In the genomic region with DNA sequence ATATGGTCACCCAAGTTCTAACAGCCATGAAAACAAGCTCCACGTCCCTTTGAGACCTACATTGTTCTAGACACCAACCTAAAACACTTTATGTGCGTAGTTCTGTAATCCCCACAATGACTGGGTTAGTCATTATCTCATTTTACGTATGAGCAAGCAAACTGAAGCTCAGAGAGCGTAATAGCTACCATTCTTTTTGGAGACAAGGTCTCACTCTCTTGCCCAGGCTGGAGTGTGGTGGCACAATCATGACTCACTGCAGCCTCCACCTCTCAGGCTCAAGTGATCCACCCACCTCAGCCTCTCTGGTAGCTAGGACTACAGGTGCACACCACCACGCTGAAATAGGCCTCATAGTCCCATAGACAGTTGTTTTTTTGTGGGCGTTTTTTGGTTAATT, we compare ENCODE assay signal across 16 cellular contexts. TPM values are rescaled to one million over a fixed set of nuclear protein-coding genes. Genes with fewer than 3 reads are reported as not detected.
DNase-seq lines count a peak whose midpoint lies in the region; ATAC-seq and TF ChIP-seq lines count a peak whose summit lies in the region.
"Had no signal": no experiment of that assay in that cellular context is flagged by ENCODE, and none has a peak within 500 bp of the region (broad histone marks: within the 10 kb centered on the region; RNA-seq: fewer than 3 reads in every experiment).

No MANE protein-coding gene starts in this region.

- no peaks in the 10 kb centered on the region for H3K27me3 Mint-ChIP-seq in activated T-cell treated with anti-CD3 and anti-CD28 coated beads, Interleukin-2, amount 50 U/mL, for 4 hours (ENCODE audit: low read depth)
- no peaks in the 10 kb centered on the region for H3K27me3 Mint-ChIP-seq in Calu3 (ENCODE audit: unreplicated experiment)
- H3K27me3 Mint-ChIP-seq: T-cell had no signal

- H3K4me1 ChIP-seq in foreskin keratinocyte: no peaks in the 10 kb centered on the region
- H3K4me1 ChIP-seq in thymus (ENCODE audit: control insufficient read depth, insufficient read depth, low read length): peaks cover 4% of the 10 kb centered on the region
- H3K4me1 ChIP-seq in right cardiac atrium (ENCODE audit: control insufficient read depth, insufficient read depth, low read length): no peaks in the 10 kb centered on the region

- no peaks in the 10 kb centered on the region for H3K9me3 Mint-ChIP-seq in activated T-cell treated with anti-CD3 and anti-CD28 coated beads, Interleukin-2, amount 50 U/mL, for 4 hours
- no peaks in the 10 kb centered on the region for H3K9me3 Mint-ChIP-seq in Calu3 (ENCODE audit: low read depth, unreplicated experiment)
- H3K9me3 Mint-ChIP-seq: nephron progenitor cell, T-cell had no signal

- peak; percentile 25 for DNase-seq in activated naive CD4-positive, alpha-beta T cell treated with Interleukin-2 at 50 U/mL for 16 hours
- DNase-seq in activated naive CD4-positive, alpha-beta T cell (lab: John Stamatoyannopoulos, UW): no peak
- DNase-seq in activated T-cell treated with anti-CD3 and anti-CD28 coated beads, Interleukin-2, amount 50 U/mL, for 4 hours: no peak
- DNase-seq in foreskin keratinocyte (peak in 1 of 2 donors; percentile 73), SKM-1 (lab: John Stamatoyannopoulos, UW; ENCODE audit: unreplicated experiment) (no peak), right cardiac atrium (no peak), Calu3 (no peak)
- DNase-seq: DMS79; effector CD8-positive, alpha-beta T cell; heart left ventricle; NCI-H2171; nephron progenitor cell; T-cell had no signal

- H3K36me3 ChIP-seq in thymus (ENCODE audit: control insufficient read depth, insufficient read depth): peaks cover 27% of the 10 kb centered on the region

- no TSS peak for BruUV-seq in Calu3 (replicated peaks; lab: Mats Ljungman, UMichigan)

- H3K9me3 ChIP-seq in thymus (ENCODE audit: control insufficient read depth) (no peaks in the 10 kb centered on the region), right cardiac atrium (ENCODE audit: control insufficient read depth, low read length) (no peaks in the 10 kb centered on the region)
- H3K9me3 ChIP-seq: heart left ventricle, vagina had no signal

- H3K36me3 Mint-ChIP-seq in activated T-cell treated with anti-CD3 and anti-CD28 coated beads, Interleukin-2, amount 50 U/mL, for 4 hours (ENCODE audit: insufficient read depth): peaks cover 10% of the 10 kb centered on the region
- peaks cover 65% of the 10 kb centered on the region for H3K36me3 Mint-ChIP-seq in Calu3 (ENCODE audit: insufficient read depth, unreplicated experiment)

- WGBS in thymus: 93% methylated on average over 6 of the region's 6 CpGs
- WGBS in right cardiac atrium: 90% methylated on average over 6 of the region's 6 CpGs

- intact Hi-C loops in right cardiac atrium (cut with DNase I): loop anchor here in 1 of 4 donors (10.0 kb wide), 1 partner anchor 442 kb away; no protein-coding TSS in a partner anchor
- intact Hi-C loops in Calu3 (cut with micrococcal nuclease; ENCODE audit: unreplicated experiment): loop anchor here (5.0 to 10.0 kb wide), 3 partner anchors 45 to 582 kb away; no protein-coding TSS in a partner anchor

- no peak overlapping the region for H3K27ac Mint-ChIP-seq in Calu3 (ENCODE audit: unreplicated experiment)
- H3K27ac Mint-ChIP-seq: nephron progenitor cell had no signal

- H3K4me3 ChIP-seq in thymus (ENCODE audit: low read length): no peak overlapping the region
- H3K4me3 ChIP-seq in right cardiac atrium (ENCODE audit: low read length): no peak overlapping the region
- H3K4me3 ChIP-seq: GM12878, vagina had no signal

- CTCF ChIA-PET in Calu3 (lab: Charles Lee): no interaction called here

- ATAC-seq in activated T-cell treated with anti-CD3 and anti-CD28 coated beads, Interleukin-2, amount 50 U/mL, for 4 hours: peak; percentile 67 to 74
- ATAC-seq in foreskin keratinocyte (peak; percentile 41), right cardiac atrium (no peak)
- ATAC-seq: GM12878, heart left ventricle, T-cell had no signal

- H3K27ac ChIP-seq in foreskin keratinocyte (no peak overlapping the region), thymus (ENCODE audit: low read depth) (peak overlapping the region; percentile 36), right cardiac atrium (ENCODE audit: low read length) (no peak overlapping the region)
- H3K27ac ChIP-seq: vagina had no signal

- no peak overlapping the region for H3K4me3 Mint-ChIP-seq in activated T-cell treated with anti-CD3 and anti-CD28 coated beads, Interleukin-2, amount 50 U/mL, for 4 hours
- no peak overlapping the region for H3K4me3 Mint-ChIP-seq in Calu3 (ENCODE audit: low read depth, unreplicated experiment)
- H3K4me3 Mint-ChIP-seq: nephron progenitor cell had no signal

- no peak for TF ChIP-seq CTCF in foreskin keratinocyte (conservative IDR thresholded peaks at IDR 0.05)
- TF ChIP-seq CTCF in Calu3 (IDR thresholded peaks at IDR 0.05; ENCODE audit: unreplicated experiment): no peak

- H3K4me1 Mint-ChIP-seq in activated T-cell treated with anti-CD3 and anti-CD28 coated beads, Interleukin-2, amount 50 U/mL, for 4 hours (ENCODE audit: low read depth): peaks cover 41% of the 10 kb centered on the region
- peaks cover 27% of the 10 kb centered on the region for H3K4me1 Mint-ChIP-seq in Calu3 (ENCODE audit: low read depth, unreplicated experiment)

- no peaks in the 10 kb centered on the region for H3K27me3 ChIP-seq in foreskin keratinocyte
- no peaks in the 10 kb centered on the region for H3K27me3 ChIP-seq in thymus (ENCODE audit: control insufficient read depth, insufficient read depth)
- no peaks in the 10 kb centered on the region for H3K27me3 ChIP-seq in right cardiac atrium (ENCODE audit: control insufficient read depth, insufficient read depth)
- H3K27me3 ChIP-seq: heart left ventricle, vagina had no signal

RNA-seq across cellular contexts. Expression of a gene that starts 10.5 kb away (rescaled TPM):
- total RNA-seq in activated T-cell treated with anti-CD3 and anti-CD28 coated beads, Interleukin-2, amount 50 U/mL, for 4 hours: 10 to 100 TPM; 12.0 to 15.0 (median 12.8) TPM
- 12.8 and 13.0 TPM in 2 replicates for total RNA-seq in foreskin keratinocyte
- polyA plus RNA-seq in foreskin keratinocyte: 10.1 and 11.8 TPM in 2 replicates
- polyA plus RNA-seq in thymus: 19.4 TPM
- 1 to 10 TPM; 7.9 to 9.9 (median 9.1) TPM for total RNA-seq in right cardiac atrium
- 5.4 TPM for polyA plus RNA-seq in right cardiac atrium
- 36.8 and 38.1 TPM in 2 replicates for total RNA-seq in Calu3 (2022)

RNA-seq across cellular contexts. Expression of a gene that starts 46.7 kb away (rescaled TPM):
- total RNA-seq in activated T-cell treated with anti-CD3 and anti-CD28 coated beads, Interleukin-2, amount 50 U/mL, for 4 hours: 10 to 100 TPM; 74.7 to 76.8 (median 75.1) TPM
- total RNA-seq in foreskin keratinocyte: 140 and 157 TPM in 2 replicates
- polyA plus RNA-seq in foreskin keratinocyte: 112 and 126 TPM in 2 replicates
- 46.8 TPM for polyA plus RNA-seq in thymus
- total RNA-seq in right cardiac atrium: 100 to 1,000 TPM in 1 of 4 donors, 10 to 100 TPM in 3; 56.0 to 114 (median 79.5) TPM
- 58.1 TPM for polyA plus RNA-seq in right cardiac atrium
- 292 and 301 TPM in 2 replicates for total RNA-seq in Calu3 (2022)

Comparison
In these comparisons a context has a peak if more than half of its experiments do, and no peak if none do; other contexts are left out.
1. ATAC-seq: peak in activated T-cell treated with anti-CD3 and anti-CD28 coated beads, Interleukin-2, amount 50 U/mL, for 4 hours (2 of 2) and foreskin keratinocyte (single experiment); none in right cardiac atrium (0 of 2).